25 cellular contexts compared by ENCODE assay signal in genomic region chr5:150576449-150576949, GRCh38.
"Had no signal": no experiment of that assay in that cellular context is flagged by ENCODE, and none has a peak within 500 bp of the region (broad histone marks: within the 10 kb centered on the region; RNA-seq: fewer than 3 reads in every experiment).

No MANE protein-coding gene starts in this region.

- H3K4me3 Mint-ChIP-seq: activated CD4-positive, alpha-beta memory T cell treated with anti-CD3 and anti-CD28 coated beads, Interleukin-2, amount 10 ng/mL, durations not matched to agents 7 days and 5 days; activated CD4-positive, alpha-beta T cell treated with anti-CD3 and anti-CD28 coated beads, Interleukin-2, amount 10 ng/mL, durations not matched to agents 24 days and 14 days; activated CD8-positive, alpha-beta memory T cell treated with anti-CD3 and anti-CD28 coated beads, Interleukin-2, amount 10 ng/mL, durations not matched to agents 7 days and 5 days; activated naive CD4-positive, alpha-beta T cell treated with anti-CD3 and anti-CD28 coated beads, Interleukin-2, amount 50 U/mL, for 24 hours; naive thymus-derived CD4-positive, alpha-beta T cell; stimulated activated naive CD8-positive, alpha-beta T cell treated with anti-CD3 and anti-CD28 coated beads, Interleukin-15, Interleukin-2, amounts not matched to agents 100 ng/mL and 50 ng/mL, for 24 hours had no signal

- H3K4me1 ChIP-seq: parathyroid adenoma, suprapubic skin, vagina had no signal

- DNase-seq: activated CD4-positive, alpha-beta memory T cell treated with anti-CD3 and anti-CD28 coated beads, Interleukin-2, amount 10 ng/mL, durations not matched to agents 7 days and 5 days; activated CD4-positive, alpha-beta T cell treated with anti-CD3 and anti-CD28 coated beads, Interleukin-2, amount 10 ng/mL, durations not matched to agents 24 days and 14 days; activated CD8-positive, alpha-beta memory T cell treated with anti-CD3 and anti-CD28 coated beads, Interleukin-2, amount 10 ng/mL, durations not matched to agents 7 days and 5 days; activated gamma-delta T cell treated with Interleukin-2 at 50 U/mL for 16 hours; activated T-cell treated with anti-CD3 and anti-CD28 coated beads for 4 hours; anterior cingulate cortex; body of pancreas; dermis blood vessel endothelial cell; effector CD8-positive, alpha-beta T cell; erythroblast; foreskin fibroblast; naive thymus-derived CD4-positive, alpha-beta T cell; stimulated activated CD4-positive, alpha-beta T cell treated with anti-CD3 and anti-CD28 coated beads, Interleukin-4, amount 100 ng/mL, for 24 hours; transverse colon had no signal

- H3K27me3 ChIP-seq: body of pancreas, cardiac muscle cell, suprapubic skin, transverse colon, vagina had no signal

- H3K36me3 ChIP-seq: cardiac muscle cell, neutrophil, suprapubic skin, transverse colon, vagina had no signal

- H3K9me3 ChIP-seq: body of pancreas, neutrophil, suprapubic skin, transverse colon, vagina had no signal

- H3K27ac Mint-ChIP-seq: activated CD4-positive, alpha-beta memory T cell treated with anti-CD3 and anti-CD28 coated beads, Interleukin-2, amount 10 ng/mL, durations not matched to agents 7 days and 5 days; activated CD4-positive, alpha-beta T cell treated with anti-CD3 and anti-CD28 coated beads, Interleukin-2, amount 10 ng/mL, durations not matched to agents 24 days and 14 days; activated CD8-positive, alpha-beta memory T cell treated with anti-CD3 and anti-CD28 coated beads, Interleukin-2, amount 10 ng/mL, durations not matched to agents 7 days and 5 days; activated naive CD4-positive, alpha-beta T cell treated with anti-CD3 and anti-CD28 coated beads, Interleukin-2, amount 50 U/mL, for 24 hours; naive thymus-derived CD4-positive, alpha-beta T cell; stimulated activated naive CD8-positive, alpha-beta T cell treated with anti-CD3 and anti-CD28 coated beads, Interleukin-15, Interleukin-2, amounts not matched to agents 100 ng/mL and 50 ng/mL, for 24 hours had no signal

- H3K9ac ChIP-seq: parathyroid adenoma had no signal

- H2AFZ ChIP-seq: parathyroid adenoma had no signal

- H3K27me3 Mint-ChIP-seq: activated naive CD4-positive, alpha-beta T cell treated with anti-CD3 and anti-CD28 coated beads, Interleukin-2, amount 50 U/mL, for 24 hours had no signal

- H3K27ac ChIP-seq: body of pancreas, cardiac muscle cell, neutrophil, parathyroid adenoma, suprapubic skin, transverse colon, vagina, VCaP had no signal

- H3K4me3 ChIP-seq: body of pancreas, cardiac muscle cell, lung, suprapubic skin, transverse colon, vagina had no signal

- H3K9me3 Mint-ChIP-seq: activated CD4-positive, alpha-beta memory T cell treated with anti-CD3 and anti-CD28 coated beads, Interleukin-2, amount 10 ng/mL, durations not matched to agents 7 days and 5 days; activated CD4-positive, alpha-beta T cell treated with anti-CD3 and anti-CD28 coated beads, Interleukin-2, amount 10 ng/mL, durations not matched to agents 24 days and 14 days; activated naive CD4-positive, alpha-beta T cell treated with anti-CD3 and anti-CD28 coated beads, Interleukin-2, amount 50 U/mL, for 24 hours; naive thymus-derived CD4-positive, alpha-beta T cell; stimulated activated naive CD8-positive, alpha-beta T cell treated with anti-CD3 and anti-CD28 coated beads, Interleukin-15, Interleukin-2, amounts not matched to agents 100 ng/mL and 50 ng/mL, for 24 hours had no signal

- H3K4me1 Mint-ChIP-seq: activated CD4-positive, alpha-beta memory T cell treated with anti-CD3 and anti-CD28 coated beads, Interleukin-2, amount 10 ng/mL, durations not matched to agents 7 days and 5 days; activated CD4-positive, alpha-beta T cell treated with anti-CD3 and anti-CD28 coated beads, Interleukin-2, amount 10 ng/mL, durations not matched to agents 24 days and 14 days; activated CD8-positive, alpha-beta memory T cell treated with anti-CD3 and anti-CD28 coated beads, Interleukin-2, amount 10 ng/mL, durations not matched to agents 7 days and 5 days; activated naive CD4-positive, alpha-beta T cell treated with anti-CD3 and anti-CD28 coated beads, Interleukin-2, amount 50 U/mL, for 24 hours; naive thymus-derived CD4-positive, alpha-beta T cell had no signal

- ATAC-seq: activated CD4-positive, CD25-positive, alpha-beta regulatory T cell treated with anti-CD3 and anti-CD28 coated beads, Interleukin-2, amount 50 U/mL, for 24 hours; activated CD8-positive, alpha-beta memory T cell treated with anti-CD3 and anti-CD28 coated beads, Interleukin-2, amount 10 ng/mL, durations not matched to agents 7 days and 5 days; body of pancreas; left lobe of liver; naive thymus-derived CD4-positive, alpha-beta T cell had no signal

- H3K36me3 Mint-ChIP-seq: activated CD8-positive, alpha-beta memory T cell treated with anti-CD3 and anti-CD28 coated beads, Interleukin-2, amount 10 ng/mL, durations not matched to agents 7 days and 5 days; activated naive CD4-positive, alpha-beta T cell treated with anti-CD3 and anti-CD28 coated beads, Interleukin-2, amount 50 U/mL, for 24 hours; naive thymus-derived CD4-positive, alpha-beta T cell had no signal

- H3K79me2 ChIP-seq: parathyroid adenoma had no signal
